Comparison of ENCODE assay signal across 15 cellular contexts in the genomic region with DNA sequence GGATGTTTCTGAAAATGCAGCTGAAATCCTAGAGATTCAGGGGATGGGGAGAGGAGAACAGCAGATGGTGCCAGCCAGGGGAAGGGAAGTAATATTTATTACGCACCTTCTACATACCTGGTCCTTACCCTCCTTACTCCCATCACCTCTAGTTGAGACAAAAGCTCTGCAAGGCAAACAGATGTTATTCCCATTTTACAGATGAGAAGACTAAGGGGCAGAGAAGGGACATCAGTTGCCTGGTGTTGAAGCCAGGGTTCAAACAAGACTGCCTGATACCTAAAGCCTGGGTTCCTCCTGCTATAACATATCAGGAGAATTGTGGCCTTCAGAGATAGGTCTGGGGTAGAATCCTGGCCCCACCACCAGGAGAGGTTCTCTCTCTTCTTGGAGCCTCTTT. TPM values are rescaled to one million over a fixed set of nuclear protein-coding genes. Genes with fewer than 3 reads are reported as not detected.
A peak's percentile ranks its signal among the peaks of the same experiment; 100 is the strongest.
DNase-seq lines count a peak whose midpoint lies in the region; ATAC-seq, FAIRE-seq and TF ChIP-seq lines count a peak whose summit lies in the region.
"Had no signal": no experiment of that assay in that cellular context is flagged by ENCODE, and none has a peak within 500 bp of the region (broad histone marks: within the 10 kb centered on the region; RNA-seq: fewer than 3 reads in every experiment).

No MANE protein-coding gene starts in this region.

- H3K79me2 ChIP-seq in HepG2 (ENCODE audit: insufficient read depth, low read length) (no peaks in the 10 kb centered on the region), keratinocyte (ENCODE audit: control insufficient read depth, insufficient read depth, low read length) (no peaks in the 10 kb centered on the region), parathyroid adenoma (peaks cover 5% of the 10 kb centered on the region)

- intact Hi-C loops in HepG2 (cut with micrococcal nuclease; ENCODE audit: unreplicated experiment): loop anchor here (5.0 kb wide), 1 partner anchor 49 kb away; no protein-coding TSS in a partner anchor
- intact Hi-C loops in right lobe of liver (cut with DNase I): loop anchor here (5.0 to 10.0 kb wide), 2 partner anchors 201 to 349 kb away; no protein-coding TSS in a partner anchor

- H3K9ac ChIP-seq in HepG2 (ENCODE audit: insufficient read depth, low read depth, low read length) (no peak overlapping the region), keratinocyte (ENCODE audit: control insufficient read depth, extremely low read depth, insufficient read depth, low read length) (no peak overlapping the region), parathyroid adenoma (no peak overlapping the region)
- H3K9ac ChIP-seq: BLaER1 treated with 17β-estradiol and CSF1 and Interleukin-3, amounts not matched to agents 10 nM and 100 nM had no signal

- no peaks in the 10 kb centered on the region for H4K20me1 ChIP-seq in HepG2 (ENCODE audit: insufficient read depth, low read length)
- no peaks in the 10 kb centered on the region for H4K20me1 ChIP-seq in keratinocyte (ENCODE audit: control insufficient read depth, extremely low read depth, insufficient read depth, low read length)
- H4K20me1 ChIP-seq: BLaER1 treated with 17β-estradiol and CSF1 and Interleukin-3, amounts not matched to agents 10 nM and 100 nM had no signal

- dilution Hi-C loops in keratinocyte (cut with MboI; ENCODE audit: extremely low pct_ligation_motif_present, low sequenced_read_pairs): no loop called here

- TF ChIP-seq EP300 in HepG2 (IDR thresholded peaks at IDR 0.05; ENCODE audit: low read depth in 2 of 2, low read length in 2 of 2): no peak
- TF ChIP-seq EP300 in HepG2 (CRISPR knock-in tag; IDR thresholded peaks at IDR 0.05; ENCODE audit: borderline replicate concordance): no peak

- TF ChIP-seq RAD21 in HepG2 (CRISPR knock-in tag; IDR thresholded peaks at IDR 0.05): no peak

- no peak for ATAC-seq in HepG2
- no peak for ATAC-seq in right lobe of liver
- ATAC-seq: CD8-positive, alpha-beta T cell; GM12878 had no signal

- H3K27ac ChIP-seq in HepG2 (ENCODE audit: extremely low read length, insufficient read depth, low read length): no peak overlapping the region
- no peak overlapping the region for H3K27ac ChIP-seq in right lobe of liver
- H3K27ac ChIP-seq in keratinocyte (ENCODE audit: control insufficient read depth, insufficient read depth, low read length): no peak overlapping the region
- peak overlapping the region; percentile 99 for H3K27ac ChIP-seq in parathyroid adenoma
- H3K27ac ChIP-seq: BLaER1 treated with 17β-estradiol and CSF1 and Interleukin-3, amounts not matched to agents 10 nM and 100 nM had no signal

- 88% methylated on average over 1 of the region's 1 CpG for WGBS in HepG2 (ENCODE audit: low lambda C conversion rate)
- WGBS in right lobe of liver (ENCODE audit: insufficient coverage, low coverage, low lambda C conversion rate, missing lambda C conversion rate): 80% methylated on average over 1 of the region's 1 CpG

- H3K36me3 ChIP-seq in HepG2 (replicated peaks in 1 of 2; ENCODE audit: control insufficient read depth in 1 of 2, insufficient read depth in 2 of 2, low read length in 2 of 2): no peaks in the 10 kb centered on the region
- H3K36me3 ChIP-seq in right lobe of liver: no peaks in the 10 kb centered on the region
- no peaks in the 10 kb centered on the region for H3K36me3 ChIP-seq in keratinocyte (ENCODE audit: control insufficient read depth in 2 of 2, extremely low read depth in 1 of 2, insufficient read depth in 2 of 2, low read length in 2 of 2)
- no peaks in the 10 kb centered on the region for H3K36me3 ChIP-seq in parathyroid adenoma (ENCODE audit: control insufficient read depth, insufficient read depth, low read length)
- H3K36me3 ChIP-seq: BLaER1 treated with 17β-estradiol and CSF1 and Interleukin-3, amounts not matched to agents 10 nM and 100 nM; HAP-1 had no signal

- no peak for FAIRE-seq in HepG2 (lab: Jason Lieb, UNC)
- no peak for FAIRE-seq in keratinocyte (lab: Jason Lieb, UNC)
- FAIRE-seq: GM12878, HTR-8/SVneo had no signal

- CTCF ChIA-PET in HepG2 (lab: Yijun Ruan, JAX; ENCODE audit: low intra/inter-chr PET ratio, low total read pairs): no interaction called here

- POLR2A ChIA-PET in HepG2 (lab: Yijun Ruan, JAX): interaction anchor here (1.1 to 1.5 kb wide), 5 partner anchors 10 to 309 kb away, joined by 3 to 6 read pairs (median 4); partner anchors contain the start of gene CPEB4

- TF ChIP-seq CTCF in HepG2 (CRISPR knock-in tag; IDR thresholded peaks at IDR 0.05) (no peak), right lobe of liver (IDR thresholded peaks at IDR 0.05) (no peak), keratinocyte (optimal IDR thresholded peaks at IDR 0.05 in 1 of 3, IDR thresholded peaks at IDR 0.05 in 1 of 3, conservative IDR thresholded peaks at IDR 0.05 in 1 of 3; ENCODE audit: extremely low read depth in 1 of 3, insufficient read depth in 2 of 3, low read length in 3 of 3) (no peak), parathyroid adenoma (IDR thresholded peaks at IDR 0.05) (no peak)

- H3K27me3 ChIP-seq in HepG2 (ENCODE audit: control insufficient read depth in 1 of 2, insufficient read depth in 2 of 2, low read length in 2 of 2) (peaks cover 0 to 1% of the 10 kb centered on the region in 2 experiments; a peak in 2 of 5 replicates), right lobe of liver (no peaks in the 10 kb centered on the region), keratinocyte (ENCODE audit: control insufficient read depth, extremely low read depth, insufficient read depth, low read length) (no peaks in the 10 kb centered on the region), parathyroid adenoma (ENCODE audit: control insufficient read depth, insufficient read depth, low read length) (no peaks in the 10 kb centered on the region)
- H3K27me3 ChIP-seq: BLaER1 treated with 17β-estradiol and CSF1 and Interleukin-3, amounts not matched to agents 10 nM and 100 nM had no signal

- no peak overlapping the region for H2AFZ ChIP-seq in HepG2 (ENCODE audit: low read length)
- no peak overlapping the region for H2AFZ ChIP-seq in keratinocyte (ENCODE audit: control insufficient read depth, low read length)
- peak overlapping the region; percentile 60 for H2AFZ ChIP-seq in parathyroid adenoma

- H3K4me2 ChIP-seq in HepG2 (ENCODE audit: low read depth, low read length) (0 out of 2 replicates have a peak overlapping the region, but pooled peaks have one; percentile 39), keratinocyte (ENCODE audit: control insufficient read depth, extremely low read depth, insufficient read depth, low read depth, low read length) (peak overlapping the region; percentile 3), parathyroid adenoma (ENCODE audit: low read length) (no peak overlapping the region)
- H3K4me2 ChIP-seq: BLaER1 treated with 17β-estradiol and CSF1 and Interleukin-3, amounts not matched to agents 10 nM and 100 nM had no signal

- H3K4me1 ChIP-seq in HepG2 (ENCODE audit: insufficient read depth, low read length) (peaks cover 79% of the 10 kb centered on the region), right lobe of liver (peaks cover 0 to 20% (median 7%) of the 10 kb centered on the region in 4 donors), keratinocyte (ENCODE audit: control insufficient read depth, extremely low read depth, insufficient read depth, low read length) (peaks cover 11% of the 10 kb centered on the region), parathyroid adenoma (peaks cover 55% of the 10 kb centered on the region)
- H3K4me1 ChIP-seq: HAP-1 had no signal

- no peak for DNase-seq in HepG2 (ENCODE audit: low spot score)
- no peak for DNase-seq in right lobe of liver
- DNase-seq in keratinocyte (ENCODE audit: low read depth, low spot score): no peak
- DNase-seq in ureter (ENCODE audit: low spot score): no peak
- DNase-seq in activated CD4-positive, CD25-positive, alpha-beta regulatory T cell treated with anti-CD3 and anti-CD28 coated beads, Interleukin-2, amount 50 U/mL, for 72 hours: no peak
- DNase-seq in activated CD4-positive, CD25-positive, alpha-beta regulatory T cell (lab: John Stamatoyannopoulos, UW): no peak
- DNase-seq: 8988T; Calu3; CD8-positive, alpha-beta T cell; DMS79 treated with DMSO at 0.1 percent for 48 hours had no signal

- TF ChIP-seq POLR2A in HepG2 (IDR thresholded peaks at IDR 0.05; ENCODE audit: insufficient read depth in 1 of 2, low read depth in 2 of 2, low read length in 2 of 2) (no peak), right lobe of liver (IDR thresholded peaks at IDR 0.05) (no peak)

- no peaks in the 10 kb centered on the region for H3K9me1 ChIP-seq in keratinocyte (ENCODE audit: control insufficient read depth, extremely low read depth, insufficient read depth, low read length)

- H3K4me3 ChIP-seq in HepG2 (replicated peaks in 1 of 3; ENCODE audit: insufficient read depth in 1 of 3, low read depth in 2 of 3, low read length in 3 of 3) (no peak overlapping the region), right lobe of liver (no peak overlapping the region), keratinocyte (ENCODE audit: control insufficient read depth in 2 of 3, extremely low read depth in 1 of 3, insufficient read depth in 2 of 3, low read depth in 1 of 3, low read length in 3 of 3) (no peak overlapping the region), parathyroid adenoma (ENCODE audit: low read depth, low read length) (no peak overlapping the region)
- H3K4me3 ChIP-seq: BLaER1 treated with 17β-estradiol and CSF1 and Interleukin-3, amounts not matched to agents 10 nM and 100 nM; GM12878; HAP-1 had no signal

- H3K9me3 ChIP-seq in HepG2 (ENCODE audit: low read length) (no peaks in the 10 kb centered on the region), right lobe of liver (no peaks in the 10 kb centered on the region), keratinocyte (ENCODE audit: control insufficient read depth, low read depth, low read length) (no peaks in the 10 kb centered on the region), parathyroid adenoma (ENCODE audit: control insufficient read depth, low read length) (no peaks in the 10 kb centered on the region)
- H3K9me3 ChIP-seq: BLaER1 treated with 17β-estradiol and CSF1 and Interleukin-3, amounts not matched to agents 10 nM and 100 nM; HAP-1 had no signal

- BruUV-seq in HepG2 (replicated peaks; lab: Mats Ljungman, UMichigan): no TSS peak

- in situ Hi-C loops in HepG2 (cut with HindIII; ENCODE audit: extremely low pct_ligation_motif_present, low pct_unique_long_range_greater_than_20kb): no loop called here

RNA-seq across cellular contexts. Expression of gene BOD1, which starts 7.3 kb away (rescaled TPM):
- total RNA-seq in HepG2 (2016; rRNA removed; fragmentation: Illumina TruSeq; extraction: Trizol): 103 and 107 TPM in 2 replicates
- total RNA-seq in HepG2 (2016; cell fraction: cytosol; rRNA removed; fragmentation: Illumina TruSeq; extraction: Trizol; ENCODE audit: low read depth): 294 and 338 TPM in 2 replicates
- total RNA-seq in HepG2 (2016; cell fraction: insoluble cytoplasmic fraction; rRNA removed; fragmentation: Illumina TruSeq; extraction: Trizol): 97.4 and 104 TPM in 2 replicates
- 322 and 357 TPM in 2 replicates for total RNA-seq in HepG2 (2016; cell fraction: membrane; rRNA removed; fragmentation: Illumina TruSeq; extraction: Trizol)
- 52.9 and 56.3 TPM in 2 replicates for total RNA-seq in HepG2 (2016; cell fraction: nucleus; rRNA removed; fragmentation: Illumina TruSeq; extraction: Trizol)
- 68.6 and 81.5 TPM in 2 replicates for polyA plus RNA-seq in HepG2 (2011; rRNA removed)
- 64.4 and 81.3 TPM in 2 replicates for polyA plus RNA-seq in HepG2 (2011; cell fraction: cytosol; rRNA removed)
- polyA plus RNA-seq in HepG2 (2011; cell fraction: nucleus; rRNA removed): 46.1 and 59.4 TPM in 2 replicates
- polyA plus RNA-seq in HepG2 (2012): 97.1 and 100 TPM in 2 replicates
- 345 and 348 TPM in 2 replicates for polyA plus RNA-seq in HepG2 (2016; cell fraction: cytosol; fragmentation: Illumina TruSeq; extraction: Trizol; ENCODE audit: low read depth)
- 95.3 and 104 TPM in 2 replicates for polyA plus RNA-seq in HepG2 (2016; cell fraction: insoluble cytoplasmic fraction; fragmentation: Illumina TruSeq; extraction: Trizol; ENCODE audit: low read depth)
- polyA plus RNA-seq in HepG2 (2016; cell fraction: membrane; fragmentation: Illumina TruSeq; extraction: Trizol; ENCODE audit: low read depth): 290 and 313 TPM in 2 replicates
- 82.4 and 85.5 TPM in 2 replicates for polyA plus RNA-seq in HepG2 (2016; cell fraction: nucleus; fragmentation: Illumina TruSeq; extraction: Trizol; ENCODE audit: insufficient read depth, low read depth)
- 36.5 and 45.8 TPM in 2 replicates for polyA minus RNA-seq in HepG2 (2011; rRNA and poly(A)+ RNA removed; ENCODE audit: low replicate concordance)
- 34.5 and 35.2 TPM in 2 replicates for polyA minus RNA-seq in HepG2 (2011; cell fraction: cytosol; rRNA and poly(A)+ RNA removed)
- 47.1 and 52.1 TPM in 2 replicates for polyA minus RNA-seq in HepG2 (2011; cell fraction: nucleus; rRNA and poly(A)+ RNA removed)
- total RNA-seq in right lobe of liver: 10 to 100 TPM; 15.3 to 24.3 (median 19.2) TPM
- 37.5 to 46.8 TPM (median 37.5 TPM) in 3 replicates for polyA plus RNA-seq in keratinocyte
- 69.0 TPM for polyA plus RNA-seq in keratinocyte (2011; ENCODE audit: low read depth)
- 36.4 and 47.5 TPM in 2 replicates for polyA plus RNA-seq in keratinocyte (2011; cell fraction: cytosol; rRNA removed)
- polyA plus RNA-seq in keratinocyte (2011; cell fraction: nucleus; rRNA removed): 32.3 and 41.5 TPM in 2 replicates
- 35.8 and 53.4 TPM in 2 replicates for polyA plus RNA-seq in keratinocyte (2012; ENCODE audit: low replicate concordance)
- polyA minus RNA-seq in keratinocyte: 1.7 to 31.9 TPM (median 30.5 TPM) in 3 replicates
- 26.1 TPM for polyA minus RNA-seq in keratinocyte (2011; cell fraction: cytosol; rRNA and poly(A)+ RNA removed)
- 3.7 and 8.3 TPM in 2 replicates for polyA minus RNA-seq in keratinocyte (2011; cell fraction: nucleus; rRNA and poly(A)+ RNA removed)
- total RNA-seq in ureter: 49.3 TPM
